In genomic region chr2:191836853-191837769, GRCh38 we compare ENCODE assay signal across 12 cellular contexts. TPM values are rescaled to one million over a fixed set of nuclear protein-coding genes. Genes with fewer than 3 reads are reported as not detected.
A peak's percentile ranks its signal among the peaks of the same experiment; 100 is the strongest.
DNase-seq lines count a peak whose midpoint lies in the region; ATAC-seq and TF ChIP-seq lines count a peak whose summit lies in the region.
"Had no signal": no experiment of that assay in that cellular context is flagged by ENCODE, and none has a peak within 500 bp of the region (broad histone marks: within the 10 kb centered on the region; RNA-seq: fewer than 3 reads in every experiment).

No MANE protein-coding gene starts in this region.

- H3K4me3 ChIP-seq in choroid plexus epithelial cell (ENCODE audit: low read depth, low read length) (no peak overlapping the region), osteoblast (ENCODE audit: insufficient read depth, low read length) (no peak overlapping the region), PC-9 (no peak overlapping the region)

- H3K36me3 Mint-ChIP-seq in effector memory CD8-positive, alpha-beta T cell (ENCODE audit: insufficient read depth) = no peaks in the 10 kb centered on the region

- intact Hi-C loops in PC-9 (cut with micrococcal nuclease; ENCODE audit: unreplicated experiment) = no loop called here

- H3K79me2 ChIP-seq in osteoblast (ENCODE audit: insufficient read depth, low read length) (no peaks in the 10 kb centered on the region), PC-9 (ENCODE audit: low read depth) (no peaks in the 10 kb centered on the region)

- peak; percentile 51 for ATAC-seq in GM18867 (IDR thresholded peaks at IDR 0.05; ENCODE audit: unreplicated experiment)
- ATAC-seq in HG02938 (IDR thresholded peaks at IDR 0.05; ENCODE audit: unreplicated experiment) = peak; percentile 55
- ATAC-seq in effector memory CD8-positive, alpha-beta T cell (replicated peaks) = no peak

- peak overlapping the region; percentile 21 for H2AFZ ChIP-seq in osteoblast (ENCODE audit: low read length)
- H2AFZ ChIP-seq in PC-9 = no peak overlapping the region

- DNase-seq in choroid plexus epithelial cell (ENCODE audit: low read depth) (peak; percentile 70), osteoblast (ENCODE audit: insufficient read length, low spot score, missing footprints) (no peak), SW480 (ENCODE audit: low spot score) (no peak), PC-9 (no peak)
- no peak for DNase-seq in effector memory CD8-positive, alpha-beta T cell
- no peak for DNase-seq in stimulated activated CD4-positive, alpha-beta T cell treated with anti-CD3 and anti-CD28 coated beads, Interleukin-2, amount 100 ng/mL, for 48 hours
- DNase-seq: activated CD4-positive, alpha-beta T cell treated with anti-CD3 and anti-CD28 coated beads, Interleukin-2, amount 50 U/mL, for 4 hours; NCI-H1105 treated with DMSO at 0.1 percent for 48 hours had no signal

- POLR2A ChIA-PET in PC-9 (lab: Charles Lee; ENCODE audit: unreplicated experiment) = no interaction called here

- H3K4me1 Mint-ChIP-seq in effector memory CD8-positive, alpha-beta T cell (ENCODE audit: low read depth in 2 of 2) = no peaks in the 10 kb centered on the region

- TF ChIP-seq CTCF in choroid plexus epithelial cell (conservative IDR thresholded peaks at IDR 0.05; ENCODE audit: low read depth, low read length) = no peak
- TF ChIP-seq CTCF in osteoblast (IDR thresholded peaks at IDR 0.05; ENCODE audit: extremely low read depth, low read depth, low read length) = no peak
- TF ChIP-seq CTCF in PC-9 (conservative IDR thresholded peaks at IDR 0.05) = no peak

- no peaks in the 10 kb centered on the region for H3F3A ChIP-seq in PC-9 (ENCODE audit: insufficient read depth, low read depth)

- H3K27me3 ChIP-seq in osteoblast (ENCODE audit: insufficient read depth, low read length) (no peaks in the 10 kb centered on the region), PC-9 (ENCODE audit: insufficient read depth, low read depth) (no peaks in the 10 kb centered on the region)

- no peaks in the 10 kb centered on the region for H3K9me3 ChIP-seq in osteoblast (ENCODE audit: low read depth, low read length)
- H3K9me3 ChIP-seq in PC-9 (ENCODE audit: insufficient read depth, low read depth) = no peaks in the 10 kb centered on the region

- H3K27ac Mint-ChIP-seq in effector memory CD8-positive, alpha-beta T cell = no peak overlapping the region
- H3K27ac Mint-ChIP-seq: stimulated activated naive CD8-positive, alpha-beta T cell treated with anti-CD3 and anti-CD28 coated beads, Interleukin-15, Interleukin-2, amounts not matched to agents 100 ng/mL and 50 ng/mL, for 24 hours had no signal

- H3K36me3 ChIP-seq in osteoblast (ENCODE audit: insufficient read depth, low read length) = no peaks in the 10 kb centered on the region
- no peaks in the 10 kb centered on the region for H3K36me3 ChIP-seq in PC-9 (ENCODE audit: low read depth)

- H3K4me3 Mint-ChIP-seq in effector memory CD8-positive, alpha-beta T cell = no peak overlapping the region
- H3K4me3 Mint-ChIP-seq: stimulated activated naive CD8-positive, alpha-beta T cell treated with anti-CD3 and anti-CD28 coated beads, Interleukin-15, Interleukin-2, amounts not matched to agents 100 ng/mL and 50 ng/mL, for 24 hours had no signal

- peaks cover 23 to 45% of the 10 kb centered on the region in 2 donors for H3K27me3 Mint-ChIP-seq in effector memory CD8-positive, alpha-beta T cell

- no peaks in the 10 kb centered on the region for H3K9me2 ChIP-seq in PC-9 (ENCODE audit: insufficient read depth)

- CTCF ChIA-PET in PC-9 (lab: Charles Lee) = no interaction called here

- H3K4me1 ChIP-seq in osteoblast (ENCODE audit: insufficient read depth, low read length) (peaks cover 5% of the 10 kb centered on the region), PC-9 (replicated peaks; ENCODE audit: insufficient read depth) (no peaks in the 10 kb centered on the region)

- H4K20me1 ChIP-seq in osteoblast (ENCODE audit: insufficient read depth, low read length) (no peaks in the 10 kb centered on the region), PC-9 (ENCODE audit: insufficient read depth) (no peaks in the 10 kb centered on the region)

- BruUV-seq in PC-9 (replicated peaks; lab: Mats Ljungman, UMichigan) = no TSS peak

- no peak overlapping the region for H3K27ac ChIP-seq in osteoblast (ENCODE audit: low read depth, low read length)
- no peak overlapping the region for H3K27ac ChIP-seq in PC-9

- no peaks in the 10 kb centered on the region for H3K9me3 Mint-ChIP-seq in effector memory CD8-positive, alpha-beta T cell
- H3K9me3 Mint-ChIP-seq: stimulated activated naive CD8-positive, alpha-beta T cell treated with anti-CD3 and anti-CD28 coated beads, Interleukin-15, Interleukin-2, amounts not matched to agents 100 ng/mL and 50 ng/mL, for 24 hours had no signal

- H3K4me2 ChIP-seq in osteoblast (ENCODE audit: insufficient read depth, low read length) (no peak overlapping the region), PC-9 (no peak overlapping the region)

RNA-seq across cellular contexts. Expression of gene CAVIN2, which starts 9.8 kb away (rescaled TPM):
- 1.2 and 1.8 TPM in 2 replicates for total RNA-seq in osteoblast
- total RNA-seq in PC-9 (2021) = 2.3 and 2.5 TPM in 2 replicates
- total RNA-seq: RPMI7951 had no signal
